ENCODE assay signal across 17 cellular contexts in genomic region chr5:81251922-81252321, GRCh38. TPM values are rescaled to one million over a fixed set of nuclear protein-coding genes. Genes with fewer than 3 reads are reported as not detected.
DNase-seq lines count a peak whose midpoint lies in the region; ATAC-seq and TF ChIP-seq lines count a peak whose summit lies in the region.
"Had no signal": no experiment of that assay in that cellular context is flagged by ENCODE, and none has a peak within 500 bp of the region (broad histone marks: within the 10 kb centered on the region; RNA-seq: fewer than 3 reads in every experiment).

No MANE protein-coding gene starts in this region.

- H3K27ac Mint-ChIP-seq in activated T-cell treated with anti-CD3 and anti-CD28 coated beads, Interleukin-2, amount 50 U/mL, for 72 hours: no peak overlapping the region
- H3K27ac Mint-ChIP-seq: CD14-positive monocyte; CD8-positive, alpha-beta T cell had no signal

- TF ChIP-seq CTCF in psoas muscle (IDR thresholded peaks at IDR 0.05): no peak

- intact Hi-C loops in left cardiac atrium (cut with DNase I) (no loop called here), psoas muscle (cut with DNase I) (no loop called here)

- 40 to 46% (median 44%) methylated on average over 5 of the region's 5 CpGs for WGBS in psoas muscle, 3 donors

- no peak overlapping the region for H3K4me3 ChIP-seq in psoas muscle
- H3K4me3 ChIP-seq: HAP-1 had no signal

- DNase-seq in NCI-H2029 treated with DMSO at 0.1 percent for 48 hours (lab: John Stamatoyannopoulos, UW) (peak; percentile 26), NCI-H2029 (lab: John Stamatoyannopoulos, UW) (no peak), left cardiac atrium (no peak), psoas muscle (no peak), mucosa of gallbladder (ENCODE audit: low spot score) (no peak)
- no peak for DNase-seq in activated T-cell treated with anti-CD3 and anti-CD28 coated beads, Interleukin-2, amount 50 U/mL, for 72 hours
- DNase-seq: CD8-positive, alpha-beta T cell; COR-L47; DMS153; DMS79 treated with DMSO at 0.1 percent for 48 hours; EL had no signal

- no peaks in the 10 kb centered on the region for H3K27me3 Mint-ChIP-seq in activated T-cell treated with anti-CD3 and anti-CD28 coated beads, Interleukin-2, amount 50 U/mL, for 72 hours (ENCODE audit: low read depth)

- H3K4me1 Mint-ChIP-seq in activated T-cell treated with anti-CD3 and anti-CD28 coated beads, Interleukin-2, amount 50 U/mL, for 72 hours (ENCODE audit: low read depth): peaks cover 5% of the 10 kb centered on the region
- H3K4me1 Mint-ChIP-seq: CD14-positive monocyte had no signal

- peaks cover 0 to 6% of the 10 kb centered on the region in 2 donors for H3K36me3 Mint-ChIP-seq in activated T-cell treated with anti-CD3 and anti-CD28 coated beads, Interleukin-2, amount 50 U/mL, for 72 hours (ENCODE audit: insufficient read depth in 2 of 2)

- peaks cover 0 to 2% of the 10 kb centered on the region in 2 donors for H3K9me3 Mint-ChIP-seq in activated T-cell treated with anti-CD3 and anti-CD28 coated beads, Interleukin-2, amount 50 U/mL, for 72 hours
- H3K9me3 Mint-ChIP-seq: CD8-positive, alpha-beta T cell had no signal

- peak; percentile 66 to 72 for ATAC-seq in left cardiac atrium
- ATAC-seq in psoas muscle: peak; percentile 47 to 81 (median 72)
- no peak for ATAC-seq in activated T-cell treated with anti-CD3 and anti-CD28 coated beads, Interleukin-2, amount 50 U/mL, for 72 hours (replicated peaks in 1 of 2)
- no peak for ATAC-seq in GM21737 (IDR thresholded peaks at IDR 0.05; ENCODE audit: unreplicated experiment)
- ATAC-seq: CD8-positive, alpha-beta T cell; HepG2 had no signal

- H3K4me1 ChIP-seq in psoas muscle: peaks cover 44% of the 10 kb centered on the region

- H3K9me3 ChIP-seq in psoas muscle: no peaks in the 10 kb centered on the region
- H3K9me3 ChIP-seq: HAP-1 had no signal

- H3K4me3 Mint-ChIP-seq in activated T-cell treated with anti-CD3 and anti-CD28 coated beads, Interleukin-2, amount 50 U/mL, for 72 hours: no peak overlapping the region
- H3K4me3 Mint-ChIP-seq: CD14-positive monocyte; CD8-positive, alpha-beta T cell had no signal

- H3K27ac ChIP-seq in psoas muscle: peak overlapping the region; percentile 65
- H3K27ac ChIP-seq: 22Rv1 had no signal

- H3K27me3 ChIP-seq in psoas muscle (ENCODE audit: insufficient read depth in 3 of 3, low read length in 2 of 3): no peaks in the 10 kb centered on the region

- peaks cover 16 to 65% of the 10 kb centered on the region in 2 donors for H3K36me3 ChIP-seq in psoas muscle (ENCODE audit: insufficient read depth in 1 of 2, low read depth in 1 of 2)
- H3K36me3 ChIP-seq: HAP-1 had no signal

RNA-seq across cellular contexts. Expression of gene CKMT2, which starts 18.8 kb away (rescaled TPM):
- total RNA-seq in left cardiac atrium (100 to 1,000 TPM; 742 to 839 TPM), psoas muscle (100 to 1,000 TPM; 517 to 907 (median 611) TPM), mucosa of gallbladder (61.7 TPM)
- polyA plus RNA-seq in psoas muscle: 1,000 to 10,000 TPM in 1 of 3 donors, 100 to 1,000 TPM in 2; 606 to 1,358 (median 830) TPM
- total RNA-seq in activated T-cell treated with anti-CD3 and anti-CD28 coated beads, Interleukin-2, amount 50 U/mL, for 72 hours: not detected
- total RNA-seq: A673; CD8-positive, alpha-beta T cell had no signal
- polyA plus RNA-seq: CD14-positive monocyte had no signal

RNA-seq across cellular contexts. Expression of gene ZCCHC9, which starts 49.5 kb away (rescaled TPM):
- total RNA-seq in left cardiac atrium (10 to 100 TPM; 13.3 to 16.0 TPM), psoas muscle (10 to 100 TPM in 3 of 4 donors, 1 to 10 TPM in 1; 9.6 to 45.1 (median 20.0) TPM), mucosa of gallbladder (26.8 TPM)
- polyA plus RNA-seq in psoas muscle: 10 to 100 TPM; 16.3 to 29.2 (median 26.2) TPM
- 10 to 100 TPM; 46.8 to 48.1 TPM for total RNA-seq in activated T-cell treated with anti-CD3 and anti-CD28 coated beads, Interleukin-2, amount 50 U/mL, for 72 hours

Comparison
In these comparisons a context has a peak if more than half of its experiments do, and no peak if none do; other contexts are left out.
1. ATAC-seq: peak in left cardiac atrium (2 of 2) and psoas muscle (4 of 4); none in activated T-cell treated with anti-CD3 and anti-CD28 coated beads, Interleukin-2, amount 50 U/mL, for 72 hours (0 of 2) and GM21737 (single experiment).
2. RNA of gene CKMT2, which starts 18.8 kb away (total RNA-seq): 742 to 839 TPM in left cardiac atrium, 517 to 907 TPM in psoas muscle and 61.7 TPM in mucosa of gallbladder (single experiment); not detected in activated T-cell treated with anti-CD3 and anti-CD28 coated beads, Interleukin-2, amount 50 U/mL, for 72 hours; every median in the first group is over 10 times any median in the second.